1 cellular context compared by ENCODE assay signal in the genomic region with DNA sequence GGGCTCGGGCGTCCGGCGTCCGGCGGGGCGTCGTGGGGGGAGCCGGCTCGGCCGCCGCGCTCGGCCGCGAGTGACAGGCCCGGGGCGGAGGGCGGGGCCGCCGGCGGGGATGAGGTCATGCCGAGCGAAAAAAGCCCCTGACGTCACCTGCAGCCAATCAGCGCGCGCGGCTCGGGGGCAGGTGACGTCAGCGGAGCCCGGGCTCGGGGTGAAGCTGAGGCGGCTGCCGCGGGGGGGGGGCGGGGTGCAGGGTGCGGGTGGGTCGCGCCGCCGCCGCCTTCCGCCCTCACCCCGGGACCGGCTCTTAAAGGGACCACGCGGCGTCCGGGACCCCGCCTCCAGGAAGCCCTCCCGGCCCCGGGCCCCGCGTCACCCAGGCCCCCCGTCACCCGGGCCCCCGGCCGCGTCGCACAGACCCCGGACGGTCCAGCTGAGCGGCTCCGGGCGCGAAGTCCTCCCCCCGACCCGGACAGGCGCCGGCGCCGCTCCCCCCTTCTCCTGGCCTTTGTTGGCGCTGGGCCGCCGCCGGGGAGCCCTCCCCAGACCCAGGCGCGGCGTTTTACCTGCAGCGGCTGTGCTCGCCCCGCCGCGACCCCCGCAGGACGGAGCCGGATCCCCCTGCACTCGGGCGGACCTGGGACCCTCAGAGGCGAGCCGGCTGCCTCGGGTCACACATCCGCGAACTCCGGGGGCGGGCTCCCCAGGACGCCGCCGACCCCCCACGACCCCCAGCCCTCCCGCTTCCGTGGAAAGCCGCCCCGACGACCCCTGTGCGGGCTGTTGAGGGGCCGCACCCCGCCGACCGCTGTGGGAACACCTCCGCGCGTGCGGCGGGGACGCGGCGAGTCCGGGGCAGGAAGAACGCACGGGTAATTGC.
TF ChIP-seq lines count a peak whose summit lies in the region.

A gene with protein sequence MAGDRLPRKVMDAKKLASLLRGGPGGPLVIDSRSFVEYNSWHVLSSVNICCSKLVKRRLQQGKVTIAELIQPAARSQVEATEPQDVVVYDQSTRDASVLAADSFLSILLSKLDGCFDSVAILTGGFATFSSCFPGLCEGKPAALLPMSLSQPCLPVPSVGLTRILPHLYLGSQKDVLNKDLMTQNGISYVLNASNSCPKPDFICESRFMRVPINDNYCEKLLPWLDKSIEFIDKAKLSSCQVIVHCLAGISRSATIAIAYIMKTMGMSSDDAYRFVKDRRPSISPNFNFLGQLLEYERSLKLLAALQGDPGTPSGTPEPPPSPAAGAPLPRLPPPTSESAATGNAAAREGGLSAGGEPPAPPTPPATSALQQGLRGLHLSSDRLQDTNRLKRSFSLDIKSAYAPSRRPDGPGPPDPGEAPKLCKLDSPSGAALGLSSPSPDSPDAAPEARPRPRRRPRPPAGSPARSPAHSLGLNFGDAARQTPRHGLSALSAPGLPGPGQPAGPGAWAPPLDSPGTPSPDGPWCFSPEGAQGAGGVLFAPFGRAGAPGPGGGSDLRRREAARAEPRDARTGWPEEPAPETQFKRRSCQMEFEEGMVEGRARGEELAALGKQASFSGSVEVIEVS (minus strand): TSS at position 72 of the 877 bp plus-strand sequence. CDS start 6,445 bp downstream, outside the sequence.

TF ChIP-seq in HEK293, 187 proteins besides CTCF, POLR2A, EP300 and RAD21 (continued from another document and continues in another):
- TF ChIP-seq, protein P1, sequence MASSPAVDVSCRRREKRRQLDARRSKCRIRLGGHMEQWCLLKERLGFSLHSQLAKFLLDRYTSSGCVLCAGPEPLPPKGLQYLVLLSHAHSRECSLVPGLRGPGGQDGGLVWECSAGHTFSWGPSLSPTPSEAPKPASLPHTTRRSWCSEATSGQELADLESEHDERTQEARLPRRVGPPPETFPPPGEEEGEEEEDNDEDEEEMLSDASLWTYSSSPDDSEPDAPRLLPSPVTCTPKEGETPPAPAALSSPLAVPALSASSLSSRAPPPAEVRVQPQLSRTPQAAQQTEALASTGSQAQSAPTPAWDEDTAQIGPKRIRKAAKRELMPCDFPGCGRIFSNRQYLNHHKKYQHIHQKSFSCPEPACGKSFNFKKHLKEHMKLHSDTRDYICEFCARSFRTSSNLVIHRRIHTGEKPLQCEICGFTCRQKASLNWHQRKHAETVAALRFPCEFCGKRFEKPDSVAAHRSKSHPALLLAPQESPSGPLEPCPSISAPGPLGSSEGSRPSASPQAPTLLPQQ (tag by site-specific recombination; IDR thresholded peaks at IDR 0.05) = peak; percentile 31; the same call in 1 of the 2 replicates
- TF ChIP-seq ZNF184 (tag by site-specific recombination; IDR thresholded peaks at IDR 0.05) (no peak), ZNF621 (tag by site-specific recombination; IDR thresholded peaks at IDR 0.05) (no peak), ZEB2 (tag by site-specific recombination; IDR thresholded peaks at IDR 0.05) (no peak), ZNF776 (tag by site-specific recombination; IDR thresholded peaks at IDR 0.05; ENCODE audit: borderline replicate concordance) (no peak), ZNF624 (tag by site-specific recombination; IDR thresholded peaks at IDR 0.05) (no peak), HOXD13 (CRISPR knock-in tag; IDR thresholded peaks at IDR 0.05; ENCODE audit: borderline replicate concordance) (no peak), ZNF558 (tag by site-specific recombination; IDR thresholded peaks at IDR 0.05) (no peak), SP3 (tag by site-specific recombination; IDR thresholded peaks at IDR 0.05) (no peak), ZNF175 (tag by site-specific recombination; IDR thresholded peaks at IDR 0.05) (no peak), ZNF132 (tag by site-specific recombination; IDR thresholded peaks at IDR 0.05; ENCODE audit: borderline replicate concordance) (no peak), ZNF239 (tag by site-specific recombination; IDR thresholded peaks at IDR 0.05) (no peak), IKZF3 (tag by site-specific recombination; IDR thresholded peaks at IDR 0.05) (no peak), MEIS1 (CRISPR knock-in tag; IDR thresholded peaks at IDR 0.05; ENCODE audit: borderline replicate concordance) (no peak), ZNF670 (tag by site-specific recombination; IDR thresholded peaks at IDR 0.05; ENCODE audit: low read depth) (no peak), PRDM1 (tag by site-specific recombination; IDR thresholded peaks at IDR 0.05) (no peak), ZNF311 (tag by site-specific recombination; IDR thresholded peaks at IDR 0.05; ENCODE audit: borderline replicate concordance) (no peak), ZSCAN30 (tag by site-specific recombination; IDR thresholded peaks at IDR 0.05) (no peak), ZNF629 (tag by site-specific recombination; IDR thresholded peaks at IDR 0.05) (peak; percentile 58), GLIS1 (tag by site-specific recombination; IDR thresholded peaks at IDR 0.05) (peak; percentile 52), ZNF701 (tag by site-specific recombination; IDR thresholded peaks at IDR 0.05) (no peak), GLIS2 (tag by site-specific recombination; IDR thresholded peaks at IDR 0.05) (peak; percentile 74), ZNF549 (tag by site-specific recombination; IDR thresholded peaks at IDR 0.05) (no peak)
- TF ChIP-seq, protein P2, sequence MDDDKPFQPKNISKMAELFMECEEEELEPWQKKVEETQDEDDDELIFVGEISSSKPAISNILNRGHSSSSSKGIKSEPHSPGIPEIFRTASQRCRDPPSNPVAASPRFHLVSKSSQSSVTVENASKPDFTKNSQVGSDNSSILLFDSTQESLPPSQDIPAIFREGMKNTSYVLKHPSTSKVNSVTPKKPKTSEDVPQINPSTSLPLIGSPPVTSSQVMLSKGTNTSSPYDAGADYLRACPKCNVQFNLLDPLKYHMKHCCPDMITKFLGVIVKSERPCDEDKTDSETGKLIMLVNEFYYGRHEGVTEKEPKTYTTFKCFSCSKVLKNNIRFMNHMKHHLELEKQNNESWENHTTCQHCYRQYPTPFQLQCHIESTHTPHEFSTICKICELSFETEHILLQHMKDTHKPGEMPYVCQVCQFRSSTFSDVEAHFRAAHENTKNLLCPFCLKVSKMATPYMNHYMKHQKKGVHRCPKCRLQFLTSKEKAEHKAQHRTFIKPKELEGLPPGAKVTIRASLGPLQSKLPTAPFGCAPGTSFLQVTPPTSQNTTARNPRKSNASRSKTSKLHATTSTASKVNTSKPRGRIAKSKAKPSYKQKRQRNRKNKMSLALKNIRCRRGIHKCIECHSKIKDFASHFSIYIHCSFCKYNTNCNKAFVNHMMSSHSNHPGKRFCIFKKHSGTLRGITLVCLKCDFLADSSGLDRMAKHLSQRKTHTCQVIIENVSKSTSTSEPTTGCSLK (tag by site-specific recombination; IDR thresholded peaks at IDR 0.05) = no peak
- TF ChIP-seq, protein P3, sequence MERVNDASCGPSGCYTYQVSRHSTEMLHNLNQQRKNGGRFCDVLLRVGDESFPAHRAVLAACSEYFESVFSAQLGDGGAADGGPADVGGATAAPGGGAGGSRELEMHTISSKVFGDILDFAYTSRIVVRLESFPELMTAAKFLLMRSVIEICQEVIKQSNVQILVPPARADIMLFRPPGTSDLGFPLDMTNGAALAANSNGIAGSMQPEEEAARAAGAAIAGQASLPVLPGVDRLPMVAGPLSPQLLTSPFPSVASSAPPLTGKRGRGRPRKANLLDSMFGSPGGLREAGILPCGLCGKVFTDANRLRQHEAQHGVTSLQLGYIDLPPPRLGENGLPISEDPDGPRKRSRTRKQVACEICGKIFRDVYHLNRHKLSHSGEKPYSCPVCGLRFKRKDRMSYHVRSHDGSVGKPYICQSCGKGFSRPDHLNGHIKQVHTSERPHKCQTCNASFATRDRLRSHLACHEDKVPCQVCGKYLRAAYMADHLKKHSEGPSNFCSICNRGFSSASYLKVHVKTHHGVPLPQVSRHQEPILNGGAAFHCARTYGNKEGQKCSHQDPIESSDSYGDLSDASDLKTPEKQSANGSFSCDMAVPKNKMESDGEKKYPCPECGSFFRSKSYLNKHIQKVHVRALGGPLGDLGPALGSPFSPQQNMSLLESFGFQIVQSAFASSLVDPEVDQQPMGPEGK (tag by site-specific recombination; IDR thresholded peaks at IDR 0.05) = peak; percentile 11; the same call in 1 of the 2 replicates
- TF ChIP-seq, protein P4, sequence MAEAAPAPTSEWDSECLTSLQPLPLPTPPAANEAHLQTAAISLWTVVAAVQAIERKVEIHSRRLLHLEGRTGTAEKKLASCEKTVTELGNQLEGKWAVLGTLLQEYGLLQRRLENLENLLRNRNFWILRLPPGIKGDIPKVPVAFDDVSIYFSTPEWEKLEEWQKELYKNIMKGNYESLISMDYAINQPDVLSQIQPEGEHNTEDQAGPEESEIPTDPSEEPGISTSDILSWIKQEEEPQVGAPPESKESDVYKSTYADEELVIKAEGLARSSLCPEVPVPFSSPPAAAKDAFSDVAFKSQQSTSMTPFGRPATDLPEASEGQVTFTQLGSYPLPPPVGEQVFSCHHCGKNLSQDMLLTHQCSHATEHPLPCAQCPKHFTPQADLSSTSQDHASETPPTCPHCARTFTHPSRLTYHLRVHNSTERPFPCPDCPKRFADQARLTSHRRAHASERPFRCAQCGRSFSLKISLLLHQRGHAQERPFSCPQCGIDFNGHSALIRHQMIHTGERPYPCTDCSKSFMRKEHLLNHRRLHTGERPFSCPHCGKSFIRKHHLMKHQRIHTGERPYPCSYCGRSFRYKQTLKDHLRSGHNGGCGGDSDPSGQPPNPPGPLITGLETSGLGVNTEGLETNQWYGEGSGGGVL (tag by site-specific recombination; IDR thresholded peaks at IDR 0.05) = peak; percentile 78
- TF ChIP-seq, protein P5, sequence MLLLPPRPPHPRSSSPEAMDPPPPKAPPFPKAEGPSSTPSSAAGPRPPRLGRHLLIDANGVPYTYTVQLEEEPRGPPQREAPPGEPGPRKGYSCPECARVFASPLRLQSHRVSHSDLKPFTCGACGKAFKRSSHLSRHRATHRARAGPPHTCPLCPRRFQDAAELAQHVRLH (tag by site-specific recombination; IDR thresholded peaks at IDR 0.05) = no peak
- TF ChIP-seq, protein P6, sequence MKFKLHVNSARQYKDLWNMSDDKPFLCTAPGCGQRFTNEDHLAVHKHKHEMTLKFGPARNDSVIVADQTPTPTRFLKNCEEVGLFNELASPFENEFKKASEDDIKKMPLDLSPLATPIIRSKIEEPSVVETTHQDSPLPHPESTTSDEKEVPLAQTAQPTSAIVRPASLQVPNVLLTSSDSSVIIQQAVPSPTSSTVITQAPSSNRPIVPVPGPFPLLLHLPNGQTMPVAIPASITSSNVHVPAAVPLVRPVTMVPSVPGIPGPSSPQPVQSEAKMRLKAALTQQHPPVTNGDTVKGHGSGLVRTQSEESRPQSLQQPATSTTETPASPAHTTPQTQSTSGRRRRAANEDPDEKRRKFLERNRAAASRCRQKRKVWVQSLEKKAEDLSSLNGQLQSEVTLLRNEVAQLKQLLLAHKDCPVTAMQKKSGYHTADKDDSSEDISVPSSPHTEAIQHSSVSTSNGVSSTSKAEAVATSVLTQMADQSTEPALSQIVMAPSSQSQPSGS (tag by site-specific recombination; IDR thresholded peaks at IDR 0.05; ENCODE audit: low read depth) = peak; percentile 93
- TF ChIP-seq, protein P7, sequence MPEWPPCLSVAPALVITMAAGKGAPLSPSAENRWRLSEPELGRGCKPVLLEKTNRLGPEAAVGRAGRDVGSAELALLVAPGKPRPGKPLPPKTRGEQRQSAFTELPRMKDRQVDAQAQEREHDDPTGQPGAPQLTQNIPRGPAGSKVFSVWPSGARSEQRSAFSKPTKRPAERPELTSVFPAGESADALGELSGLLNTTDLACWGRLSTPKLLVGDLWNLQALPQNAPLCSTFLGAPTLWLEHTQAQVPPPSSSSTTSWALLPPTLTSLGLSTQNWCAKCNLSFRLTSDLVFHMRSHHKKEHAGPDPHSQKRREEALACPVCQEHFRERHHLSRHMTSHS (tag by site-specific recombination; IDR thresholded peaks at IDR 0.05) = no peak
- TF ChIP-seq, protein P8, sequence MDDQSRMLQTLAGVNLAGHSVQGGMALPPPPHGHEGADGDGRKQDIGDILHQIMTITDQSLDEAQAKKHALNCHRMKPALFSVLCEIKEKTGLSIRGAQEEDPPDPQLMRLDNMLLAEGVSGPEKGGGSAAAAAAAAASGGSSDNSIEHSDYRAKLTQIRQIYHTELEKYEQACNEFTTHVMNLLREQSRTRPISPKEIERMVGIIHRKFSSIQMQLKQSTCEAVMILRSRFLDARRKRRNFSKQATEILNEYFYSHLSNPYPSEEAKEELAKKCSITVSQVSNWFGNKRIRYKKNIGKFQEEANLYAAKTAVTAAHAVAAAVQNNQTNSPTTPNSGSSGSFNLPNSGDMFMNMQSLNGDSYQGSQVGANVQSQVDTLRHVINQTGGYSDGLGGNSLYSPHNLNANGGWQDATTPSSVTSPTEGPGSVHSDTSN (CRISPR knock-in tag; IDR thresholded peaks at IDR 0.05) = peak; percentile 10; the same call in 1 of the 2 replicates
- TF ChIP-seq, protein P9, sequence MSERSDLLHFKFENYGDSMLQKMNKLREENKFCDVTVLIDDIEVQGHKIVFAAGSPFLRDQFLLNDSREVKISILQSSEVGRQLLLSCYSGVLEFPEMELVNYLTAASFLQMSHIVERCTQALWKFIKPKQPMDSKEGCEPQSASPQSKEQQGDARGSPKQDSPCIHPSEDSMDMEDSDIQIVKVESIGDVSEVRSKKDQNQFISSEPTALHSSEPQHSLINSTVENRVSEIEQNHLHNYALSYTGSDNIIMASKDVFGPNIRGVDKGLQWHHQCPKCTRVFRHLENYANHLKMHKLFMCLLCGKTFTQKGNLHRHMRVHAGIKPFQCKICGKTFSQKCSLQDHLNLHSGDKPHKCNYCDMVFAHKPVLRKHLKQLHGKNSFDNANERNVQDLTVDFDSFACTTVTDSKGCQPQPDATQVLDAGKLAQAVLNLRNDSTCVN (tag by site-specific recombination; optimal IDR thresholded peaks at IDR 0.05) = peak; percentile 39
- TF ChIP-seq, protein P10, sequence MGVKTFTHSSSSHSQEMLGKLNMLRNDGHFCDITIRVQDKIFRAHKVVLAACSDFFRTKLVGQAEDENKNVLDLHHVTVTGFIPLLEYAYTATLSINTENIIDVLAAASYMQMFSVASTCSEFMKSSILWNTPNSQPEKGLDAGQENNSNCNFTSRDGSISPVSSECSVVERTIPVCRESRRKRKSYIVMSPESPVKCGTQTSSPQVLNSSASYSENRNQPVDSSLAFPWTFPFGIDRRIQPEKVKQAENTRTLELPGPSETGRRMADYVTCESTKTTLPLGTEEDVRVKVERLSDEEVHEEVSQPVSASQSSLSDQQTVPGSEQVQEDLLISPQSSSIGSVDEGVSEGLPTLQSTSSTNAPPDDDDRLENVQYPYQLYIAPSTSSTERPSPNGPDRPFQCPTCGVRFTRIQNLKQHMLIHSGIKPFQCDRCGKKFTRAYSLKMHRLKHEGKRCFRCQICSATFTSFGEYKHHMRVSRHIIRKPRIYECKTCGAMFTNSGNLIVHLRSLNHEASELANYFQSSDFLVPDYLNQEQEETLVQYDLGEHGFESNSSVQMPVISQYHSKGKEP (tag by site-specific recombination; IDR thresholded peaks at IDR 0.05) = no peak
- TF ChIP-seq, protein P11, sequence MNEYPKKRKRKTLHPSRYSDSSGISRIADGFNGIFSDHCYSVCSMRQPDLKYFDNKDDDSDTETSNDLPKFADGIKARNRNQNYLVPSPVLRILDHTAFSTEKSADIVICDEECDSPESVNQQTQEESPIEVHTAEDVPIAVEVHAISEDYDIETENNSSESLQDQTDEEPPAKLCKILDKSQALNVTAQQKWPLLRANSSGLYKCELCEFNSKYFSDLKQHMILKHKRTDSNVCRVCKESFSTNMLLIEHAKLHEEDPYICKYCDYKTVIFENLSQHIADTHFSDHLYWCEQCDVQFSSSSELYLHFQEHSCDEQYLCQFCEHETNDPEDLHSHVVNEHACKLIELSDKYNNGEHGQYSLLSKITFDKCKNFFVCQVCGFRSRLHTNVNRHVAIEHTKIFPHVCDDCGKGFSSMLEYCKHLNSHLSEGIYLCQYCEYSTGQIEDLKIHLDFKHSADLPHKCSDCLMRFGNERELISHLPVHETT (tag by site-specific recombination; IDR thresholded peaks at IDR 0.05) = no peak
